11 cellular contexts compared by ENCODE assay signal in the genomic region with DNA sequence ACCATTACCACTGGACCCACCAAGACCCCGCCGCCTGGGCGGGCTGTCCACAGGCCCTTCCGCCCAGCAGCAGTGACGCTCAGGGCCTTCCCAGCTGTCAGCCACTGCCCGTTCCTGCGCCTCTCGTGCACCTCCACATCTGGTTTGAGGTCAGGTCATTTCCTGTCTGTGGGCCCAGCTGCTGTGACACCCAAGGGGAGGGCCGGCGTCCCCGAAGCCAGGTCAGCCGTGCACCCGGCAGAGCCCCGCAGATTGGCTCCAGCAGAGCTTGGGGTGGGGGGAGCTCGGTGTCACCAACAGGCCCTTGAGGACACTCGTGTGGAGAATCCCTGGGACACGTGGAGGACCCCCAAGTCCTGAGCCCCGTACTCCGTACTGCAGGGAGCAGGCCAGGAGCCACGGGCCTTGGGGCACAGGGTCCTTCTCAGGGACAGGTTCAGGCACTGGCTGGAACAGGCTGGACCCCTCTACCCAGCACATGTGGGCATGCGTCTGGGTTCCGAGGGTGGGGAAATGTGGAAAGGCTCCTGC. TPM values are rescaled to one million over a fixed set of nuclear protein-coding genes. Genes with fewer than 3 reads are reported as not detected.
DNase-seq lines count a peak whose midpoint lies in the region; ATAC-seq and TF ChIP-seq lines count a peak whose summit lies in the region.
"Had no signal": no experiment of that assay in that cellular context is flagged by ENCODE, and none has a peak within 500 bp of the region (broad histone marks: within the 10 kb centered on the region; RNA-seq: fewer than 3 reads in every experiment).

No MANE protein-coding gene starts in this region.

- TF ChIP-seq EP300 in upper lobe of left lung (IDR thresholded peaks at IDR 0.05): no peak

- no peak overlapping the region for H3K4me3 ChIP-seq in NB4 (ENCODE audit: low read depth, low read length)
- no peak overlapping the region for H3K4me3 ChIP-seq in upper lobe of left lung
- H3K4me3 ChIP-seq: left ventricle myocardium inferior had no signal

- no peaks in the 10 kb centered on the region for H3K9me3 ChIP-seq in upper lobe of left lung
- H3K9me3 ChIP-seq: left ventricle myocardium inferior had no signal

- DNase-seq in GM13977 (ENCODE audit: low spot score): peak; percentile 78
- DNase-seq in NB4 (ENCODE audit: low read depth): peak; percentile 37
- peak; percentile 49 for DNase-seq in left lobe of liver (ENCODE audit: low spot score)
- DNase-seq in NCI-H2227 (lab: John Stamatoyannopoulos, UW; ENCODE audit: unreplicated experiment): no peak
- DNase-seq in stimulated activated CD4-positive, alpha-beta T cell treated with anti-CD3 and anti-CD28 coated beads, Interleukin-4, amount 100 ng/mL, for 24 hours: no peak
- no peak for DNase-seq in upper lobe of left lung
- DNase-seq: activated CD4-positive, alpha-beta T cell treated with anti-CD3 and anti-CD28 coated beads for 1 hour; DMS79; left ventricle myocardium inferior; NCI-H2029 treated with DMSO at 0.1 percent for 48 hours had no signal

- TF ChIP-seq CTCF in GM13977 (IDR thresholded peaks at IDR 0.05; ENCODE audit: extremely low read depth, insufficient read depth, missing control alignments) (no peak), NB4 (IDR thresholded peaks at IDR 0.05; ENCODE audit: low read depth, low read length) (no peak), upper lobe of left lung (IDR thresholded peaks at IDR 0.05) (no peak)

- H3K27ac ChIP-seq in upper lobe of left lung: peak overlapping the region in 1 of 4 donors; percentile 39
- H3K27ac ChIP-seq: HL-60, left ventricle myocardium inferior had no signal

- H3K36me3 ChIP-seq in upper lobe of left lung: peaks cover 5 to 66% (median 50%) of the 10 kb centered on the region in 4 donors

- H3K27me3 ChIP-seq in upper lobe of left lung: no peaks in the 10 kb centered on the region

- TF ChIP-seq POLR2A in NB4 (IDR thresholded peaks at IDR 0.05; ENCODE audit: extremely low read depth, insufficient read length): no peak
- TF ChIP-seq POLR2A in upper lobe of left lung (IDR thresholded peaks at IDR 0.05): no peak

- peaks cover 12 to 30% (median 17%) of the 10 kb centered on the region in 4 donors for H3K4me1 ChIP-seq in upper lobe of left lung

- in situ Hi-C loops in GM13977 (cut with MboI; ENCODE audit: low pct_unique_long_range_greater_than_20kb, low sequenced_read_pairs, unreplicated experiment): no loop called here

- WGBS in upper lobe of left lung, 2 donors: 75% methylated on average over 12 to 16 of the region's 22 CpGs

- ATAC-seq in left lobe of liver (no peak), upper lobe of left lung (ENCODE audit: low FRiP score in 2 of 2) (no peak)

RNA-seq across cellular contexts. Expression of a gene that starts 4.8 kb away (rescaled TPM):
- total RNA-seq in left lobe of liver (13.8 TPM), upper lobe of left lung (10 to 100 TPM; 11.5 to 49.3 (median 26.5) TPM)

RNA-seq across cellular contexts. Expression of a gene that starts 10.2 kb away (rescaled TPM):
- total RNA-seq in left lobe of liver: 69.1 TPM
- 100 to 1,000 TPM in 2 of 6 donors, 10 to 100 TPM in 4; 38.4 to 197 (median 85.3) TPM for total RNA-seq in upper lobe of left lung

RNA-seq across cellular contexts. Expression of a gene that starts 24.0 kb away (rescaled TPM):
- total RNA-seq in left lobe of liver: 15.0 TPM
- 10 to 100 TPM in 5 of 6 donors, 1 to 10 TPM in 1; 7.4 to 45.1 (median 20.2) TPM for total RNA-seq in upper lobe of left lung

RNA-seq across cellular contexts. Expression of a gene that starts 24.7 kb away (rescaled TPM):
- total RNA-seq in left lobe of liver (13.2 TPM), upper lobe of left lung (100 to 1,000 TPM in 1 of 6 donors, 10 to 100 TPM in 5; 28.6 to 172 (median 39.0) TPM)

RNA-seq across cellular contexts. Expression of a gene that starts 39.0 kb away (rescaled TPM):
- 5.2 TPM for total RNA-seq in left lobe of liver
- total RNA-seq in upper lobe of left lung: 10 to 100 TPM in 3 of 6 donors, 1 to 10 TPM in 3; 5.8 to 22.0 (median 8.8) TPM

Comparison
In these comparisons a context has a peak if more than half of its experiments do, and no peak if none do; other contexts are left out.
1. DNase-seq: peak in GM13977 (single experiment), NB4 (single experiment) and left lobe of liver (single experiment); none in NCI-H2227 (single experiment), stimulated activated CD4-positive, alpha-beta T cell treated with anti-CD3 and anti-CD28 coated beads, Interleukin-4, amount 100 ng/mL, for 24 hours (single experiment) and upper lobe of left lung (0 of 2).